1 cellular context compared by ENCODE assay signal in the genomic region with DNA sequence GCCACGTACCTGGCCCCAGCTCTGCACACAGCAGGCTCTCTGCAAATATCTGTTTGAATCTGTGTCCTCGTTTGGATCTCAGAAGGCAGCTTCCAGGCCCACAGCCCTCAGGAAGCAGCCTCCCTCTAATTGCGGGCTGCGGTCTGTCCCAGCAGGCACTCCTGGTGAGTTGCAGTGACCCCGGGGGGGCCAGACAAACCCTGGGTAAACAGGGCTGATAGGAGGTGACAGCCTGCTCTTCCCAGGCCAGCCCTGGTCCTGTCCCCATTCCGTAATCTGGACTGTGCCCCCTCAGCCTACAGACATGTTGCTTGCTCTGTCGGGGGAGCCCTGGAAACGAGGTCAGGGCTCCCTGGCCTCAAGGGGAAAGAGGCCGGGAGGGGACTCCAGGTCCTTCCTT.
TF ChIP-seq lines count a peak whose summit lies in the region.

No MANE protein-coding gene starts in this region.

TF ChIP-seq in HEK293, 187 proteins besides CTCF, POLR2A, EP300 and RAD21 (continued from another document):
- TF ChIP-seq, protein P1, sequence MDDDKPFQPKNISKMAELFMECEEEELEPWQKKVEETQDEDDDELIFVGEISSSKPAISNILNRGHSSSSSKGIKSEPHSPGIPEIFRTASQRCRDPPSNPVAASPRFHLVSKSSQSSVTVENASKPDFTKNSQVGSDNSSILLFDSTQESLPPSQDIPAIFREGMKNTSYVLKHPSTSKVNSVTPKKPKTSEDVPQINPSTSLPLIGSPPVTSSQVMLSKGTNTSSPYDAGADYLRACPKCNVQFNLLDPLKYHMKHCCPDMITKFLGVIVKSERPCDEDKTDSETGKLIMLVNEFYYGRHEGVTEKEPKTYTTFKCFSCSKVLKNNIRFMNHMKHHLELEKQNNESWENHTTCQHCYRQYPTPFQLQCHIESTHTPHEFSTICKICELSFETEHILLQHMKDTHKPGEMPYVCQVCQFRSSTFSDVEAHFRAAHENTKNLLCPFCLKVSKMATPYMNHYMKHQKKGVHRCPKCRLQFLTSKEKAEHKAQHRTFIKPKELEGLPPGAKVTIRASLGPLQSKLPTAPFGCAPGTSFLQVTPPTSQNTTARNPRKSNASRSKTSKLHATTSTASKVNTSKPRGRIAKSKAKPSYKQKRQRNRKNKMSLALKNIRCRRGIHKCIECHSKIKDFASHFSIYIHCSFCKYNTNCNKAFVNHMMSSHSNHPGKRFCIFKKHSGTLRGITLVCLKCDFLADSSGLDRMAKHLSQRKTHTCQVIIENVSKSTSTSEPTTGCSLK (tag by site-specific recombination; IDR thresholded peaks at IDR 0.05), result no peak
- TF ChIP-seq ZNF140 (tag by site-specific recombination; IDR thresholded peaks at IDR 0.05) (no peak), ZNF426 (tag by site-specific recombination; IDR thresholded peaks at IDR 0.05) (no peak), SETDB1 (IDR thresholded peaks at IDR 0.05; ENCODE audit: insufficient read length, low read length) (no peak), ZNF585B (tag by site-specific recombination; IDR thresholded peaks at IDR 0.05) (no peak), ZNF501 (tag by site-specific recombination; IDR thresholded peaks at IDR 0.05) (no peak), ZNF555 (tag by site-specific recombination; conservative IDR thresholded peaks at IDR 0.05) (no peak), ZNF521 (tag by site-specific recombination; IDR thresholded peaks at IDR 0.05) (no peak), EGR2 (tag by site-specific recombination; IDR thresholded peaks at IDR 0.05; ENCODE audit: low read depth) (no peak), ZNF677 (tag by site-specific recombination; IDR thresholded peaks at IDR 0.05) (no peak), YY1 (tag by site-specific recombination; IDR thresholded peaks at IDR 0.05) (no peak), ZBTB48 (tag by site-specific recombination; IDR thresholded peaks at IDR 0.05) (no peak), ZNF664 (tag by site-specific recombination; IDR thresholded peaks at IDR 0.05) (no peak), HOXD13 (CRISPR knock-in tag; IDR thresholded peaks at IDR 0.05; ENCODE audit: borderline replicate concordance) (no peak), OVOL3 (tag by site-specific recombination; IDR thresholded peaks at IDR 0.05) (no peak), BCL11B (tag by site-specific recombination; IDR thresholded peaks at IDR 0.05; ENCODE audit: low read depth) (no peak), ZNF169 (tag by site-specific recombination; IDR thresholded peaks at IDR 0.05) (no peak), ZNF274 (IDR thresholded peaks at IDR 0.05; ENCODE audit: low read length) (no peak), ZNF274 (tag by site-specific recombination; IDR thresholded peaks at IDR 0.05; ENCODE audit: borderline replicate concordance) (no peak)
- TF ChIP-seq, protein P2, sequence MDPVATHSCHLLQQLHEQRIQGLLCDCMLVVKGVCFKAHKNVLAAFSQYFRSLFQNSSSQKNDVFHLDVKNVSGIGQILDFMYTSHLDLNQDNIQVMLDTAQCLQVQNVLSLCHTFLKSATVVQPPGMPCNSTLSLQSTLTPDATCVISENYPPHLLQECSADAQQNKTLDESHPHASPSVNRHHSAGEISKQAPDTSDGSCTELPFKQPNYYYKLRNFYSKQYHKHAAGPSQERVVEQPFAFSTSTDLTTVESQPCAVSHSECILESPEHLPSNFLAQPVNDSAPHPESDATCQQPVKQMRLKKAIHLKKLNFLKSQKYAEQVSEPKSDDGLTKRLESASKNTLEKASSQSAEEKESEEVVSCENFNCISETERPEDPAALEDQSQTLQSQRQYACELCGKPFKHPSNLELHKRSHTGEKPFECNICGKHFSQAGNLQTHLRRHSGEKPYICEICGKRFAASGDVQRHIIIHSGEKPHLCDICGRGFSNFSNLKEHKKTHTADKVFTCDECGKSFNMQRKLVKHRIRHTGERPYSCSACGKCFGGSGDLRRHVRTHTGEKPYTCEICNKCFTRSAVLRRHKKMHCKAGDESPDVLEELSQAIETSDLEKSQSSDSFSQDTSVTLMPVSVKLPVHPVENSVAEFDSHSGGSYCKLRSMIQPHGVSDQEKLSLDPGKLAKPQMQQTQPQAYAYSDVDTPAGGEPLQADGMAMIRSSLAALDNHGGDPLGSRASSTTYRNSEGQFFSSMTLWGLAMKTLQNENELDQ (tag by site-specific recombination; IDR thresholded peaks at IDR 0.05; ENCODE audit: low read depth), result no peak
- TF ChIP-seq, protein P3, sequence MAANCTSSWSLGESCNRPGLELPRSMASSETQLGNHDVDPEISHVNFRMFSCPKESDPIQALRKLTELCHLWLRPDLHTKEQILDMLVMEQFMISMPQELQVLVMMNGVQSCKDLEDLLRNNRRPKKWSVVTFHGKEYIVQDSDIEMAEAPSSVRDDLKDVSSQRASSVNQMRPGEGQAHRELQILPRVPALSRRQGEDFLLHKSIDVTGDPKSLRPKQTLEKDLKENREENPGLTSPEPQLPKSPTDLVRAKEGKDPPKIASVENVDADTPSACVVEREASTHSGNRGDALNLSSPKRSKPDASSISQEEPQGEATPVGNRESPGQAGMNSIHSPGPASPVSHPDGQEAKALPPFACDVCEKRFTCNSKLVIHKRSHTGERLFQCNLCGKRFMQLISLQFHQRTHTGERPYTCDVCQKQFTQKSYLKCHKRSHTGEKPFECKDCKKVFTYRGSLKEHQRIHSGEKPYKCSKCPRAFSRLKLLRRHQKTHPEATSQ (tag by site-specific recombination; IDR thresholded peaks at IDR 0.05), result no peak
- TF ChIP-seq, protein P4, sequence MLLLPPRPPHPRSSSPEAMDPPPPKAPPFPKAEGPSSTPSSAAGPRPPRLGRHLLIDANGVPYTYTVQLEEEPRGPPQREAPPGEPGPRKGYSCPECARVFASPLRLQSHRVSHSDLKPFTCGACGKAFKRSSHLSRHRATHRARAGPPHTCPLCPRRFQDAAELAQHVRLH (tag by site-specific recombination; IDR thresholded peaks at IDR 0.05), result no peak
- TF ChIP-seq, protein P5, sequence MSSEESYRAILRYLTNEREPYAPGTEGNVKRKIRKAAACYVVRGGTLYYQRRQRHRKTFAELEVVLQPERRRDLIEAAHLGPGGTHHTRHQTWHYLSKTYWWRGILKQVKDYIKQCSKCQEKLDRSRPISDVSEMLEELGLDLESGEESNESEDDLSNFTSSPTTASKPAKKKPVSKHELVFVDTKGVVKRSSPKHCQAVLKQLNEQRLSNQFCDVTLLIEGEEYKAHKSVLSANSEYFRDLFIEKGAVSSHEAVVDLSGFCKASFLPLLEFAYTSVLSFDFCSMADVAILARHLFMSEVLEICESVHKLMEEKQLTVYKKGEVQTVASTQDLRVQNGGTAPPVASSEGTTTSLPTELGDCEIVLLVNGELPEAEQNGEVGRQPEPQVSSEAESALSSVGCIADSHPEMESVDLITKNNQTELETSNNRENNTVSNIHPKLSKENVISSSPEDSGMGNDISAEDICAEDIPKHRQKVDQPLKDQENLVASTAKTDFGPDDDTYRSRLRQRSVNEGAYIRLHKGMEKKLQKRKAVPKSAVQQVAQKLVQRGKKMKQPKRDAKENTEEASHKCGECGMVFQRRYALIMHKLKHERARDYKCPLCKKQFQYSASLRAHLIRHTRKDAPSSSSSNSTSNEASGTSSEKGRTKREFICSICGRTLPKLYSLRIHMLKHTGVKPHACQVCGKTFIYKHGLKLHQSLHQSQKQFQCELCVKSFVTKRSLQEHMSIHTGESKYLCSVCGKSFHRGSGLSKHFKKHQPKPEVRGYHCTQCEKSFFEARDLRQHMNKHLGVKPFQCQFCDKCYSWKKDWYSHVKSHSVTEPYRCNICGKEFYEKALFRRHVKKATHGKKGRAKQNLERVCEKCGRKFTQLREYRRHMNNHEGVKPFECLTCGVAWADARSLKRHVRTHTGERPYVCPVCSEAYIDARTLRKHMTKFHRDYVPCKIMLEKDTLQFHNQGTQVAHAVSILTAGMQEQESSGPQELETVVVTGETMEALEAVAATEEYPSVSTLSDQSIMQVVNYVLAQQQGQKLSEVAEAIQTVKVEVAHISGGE (tag by site-specific recombination; conservative IDR thresholded peaks at IDR 0.05; ENCODE audit: low read depth), result no peak
- TF ChIP-seq, protein P6, sequence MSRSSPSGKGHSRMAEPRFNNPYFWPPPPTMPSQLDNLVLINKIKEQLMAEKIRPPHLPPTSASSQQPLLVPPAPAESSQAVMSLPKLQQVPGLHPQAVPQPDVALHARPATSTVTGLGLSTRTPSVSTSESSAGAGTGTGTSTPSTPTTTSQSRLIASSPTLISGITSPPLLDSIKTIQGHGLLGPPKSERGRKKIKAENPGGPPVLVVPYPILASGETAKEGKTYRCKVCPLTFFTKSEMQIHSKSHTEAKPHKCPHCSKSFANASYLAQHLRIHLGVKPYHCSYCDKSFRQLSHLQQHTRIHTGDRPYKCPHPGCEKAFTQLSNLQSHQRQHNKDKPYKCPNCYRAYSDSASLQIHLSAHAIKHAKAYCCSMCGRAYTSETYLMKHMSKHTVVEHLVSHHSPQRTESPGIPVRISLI (tag by site-specific recombination; IDR thresholded peaks at IDR 0.05), result no peak
- TF ChIP-seq, protein P7, sequence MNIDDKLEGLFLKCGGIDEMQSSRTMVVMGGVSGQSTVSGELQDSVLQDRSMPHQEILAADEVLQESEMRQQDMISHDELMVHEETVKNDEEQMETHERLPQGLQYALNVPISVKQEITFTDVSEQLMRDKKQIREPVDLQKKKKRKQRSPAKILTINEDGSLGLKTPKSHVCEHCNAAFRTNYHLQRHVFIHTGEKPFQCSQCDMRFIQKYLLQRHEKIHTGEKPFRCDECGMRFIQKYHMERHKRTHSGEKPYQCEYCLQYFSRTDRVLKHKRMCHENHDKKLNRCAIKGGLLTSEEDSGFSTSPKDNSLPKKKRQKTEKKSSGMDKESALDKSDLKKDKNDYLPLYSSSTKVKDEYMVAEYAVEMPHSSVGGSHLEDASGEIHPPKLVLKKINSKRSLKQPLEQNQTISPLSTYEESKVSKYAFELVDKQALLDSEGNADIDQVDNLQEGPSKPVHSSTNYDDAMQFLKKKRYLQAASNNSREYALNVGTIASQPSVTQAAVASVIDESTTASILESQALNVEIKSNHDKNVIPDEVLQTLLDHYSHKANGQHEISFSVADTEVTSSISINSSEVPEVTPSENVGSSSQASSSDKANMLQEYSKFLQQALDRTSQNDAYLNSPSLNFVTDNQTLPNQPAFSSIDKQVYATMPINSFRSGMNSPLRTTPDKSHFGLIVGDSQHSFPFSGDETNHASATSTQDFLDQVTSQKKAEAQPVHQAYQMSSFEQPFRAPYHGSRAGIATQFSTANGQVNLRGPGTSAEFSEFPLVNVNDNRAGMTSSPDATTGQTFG (tag by site-specific recombination; IDR thresholded peaks at IDR 0.05; ENCODE audit: borderline replicate concordance), result no peak
- TF ChIP-seq, protein P8, sequence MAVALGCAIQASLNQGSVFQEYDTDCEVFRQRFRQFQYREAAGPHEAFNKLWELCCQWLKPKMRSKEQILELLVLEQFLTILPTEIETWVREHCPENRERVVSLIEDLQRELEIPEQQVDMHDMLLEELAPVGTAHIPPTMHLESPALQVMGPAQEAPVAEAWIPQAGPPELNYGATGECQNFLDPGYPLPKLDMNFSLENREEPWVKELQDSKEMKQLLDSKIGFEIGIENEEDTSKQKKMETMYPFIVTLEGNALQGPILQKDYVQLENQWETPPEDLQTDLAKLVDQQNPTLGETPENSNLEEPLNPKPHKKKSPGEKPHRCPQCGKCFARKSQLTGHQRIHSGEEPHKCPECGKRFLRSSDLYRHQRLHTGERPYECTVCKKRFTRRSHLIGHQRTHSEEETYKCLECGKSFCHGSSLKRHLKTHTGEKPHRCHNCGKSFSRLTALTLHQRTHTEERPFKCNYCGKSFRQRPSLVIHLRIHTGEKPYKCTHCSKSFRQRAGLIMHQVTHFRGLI (tag by site-specific recombination; IDR thresholded peaks at IDR 0.05), result no peak
- TF ChIP-seq, protein P9, sequence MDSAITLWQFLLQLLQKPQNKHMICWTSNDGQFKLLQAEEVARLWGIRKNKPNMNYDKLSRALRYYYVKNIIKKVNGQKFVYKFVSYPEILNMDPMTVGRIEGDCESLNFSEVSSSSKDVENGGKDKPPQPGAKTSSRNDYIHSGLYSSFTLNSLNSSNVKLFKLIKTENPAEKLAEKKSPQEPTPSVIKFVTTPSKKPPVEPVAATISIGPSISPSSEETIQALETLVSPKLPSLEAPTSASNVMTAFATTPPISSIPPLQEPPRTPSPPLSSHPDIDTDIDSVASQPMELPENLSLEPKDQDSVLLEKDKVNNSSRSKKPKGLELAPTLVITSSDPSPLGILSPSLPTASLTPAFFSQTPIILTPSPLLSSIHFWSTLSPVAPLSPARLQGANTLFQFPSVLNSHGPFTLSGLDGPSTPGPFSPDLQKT (IDR thresholded peaks at IDR 0.05; ENCODE audit: borderline replicate concordance, low read depth, low read length), result no peak
